ENCODE assay signal across 13 cellular contexts in genomic region chr12:41888285-41888684, GRCh38.
"Had no signal": no experiment of that assay in that cellular context is flagged by ENCODE, and none has a peak within 500 bp of the region (broad histone marks: within the 10 kb centered on the region; RNA-seq: fewer than 3 reads in every experiment).

No MANE protein-coding gene starts in this region.

- H3K9me3 ChIP-seq: colonic mucosa, esophagus muscularis mucosa, esophagus squamous epithelium, gastrocnemius medialis, gastroesophageal sphincter, heart left ventricle, heart right ventricle had no signal

- H3K4me3 ChIP-seq: colonic mucosa, coronary artery, dorsolateral prefrontal cortex, esophagus muscularis mucosa, esophagus squamous epithelium, gastrocnemius medialis, gastroesophageal sphincter, heart left ventricle, heart right ventricle had no signal

- ATAC-seq: effector memory CD8-positive, alpha-beta T cell; esophagus mucosa; foreskin keratinocyte; gastrocnemius medialis; gastroesophageal sphincter; heart left ventricle; heart right ventricle had no signal

- H3K27ac ChIP-seq: colonic mucosa, coronary artery, dorsolateral prefrontal cortex, epithelial cell of prostate, esophagus muscularis mucosa, esophagus squamous epithelium, foreskin keratinocyte, gastrocnemius medialis, gastroesophageal sphincter, heart left ventricle, heart right ventricle had no signal

- H3K36me3 ChIP-seq: colonic mucosa, esophagus muscularis mucosa, esophagus squamous epithelium, gastrocnemius medialis, gastroesophageal sphincter, heart left ventricle, heart right ventricle had no signal

- H3K27me3 ChIP-seq: colonic mucosa, dorsolateral prefrontal cortex, esophagus muscularis mucosa, esophagus squamous epithelium, foreskin keratinocyte, gastrocnemius medialis, gastroesophageal sphincter, heart left ventricle, heart right ventricle had no signal
